In genomic region chr19:55441692-55442321, GRCh38 we compare ENCODE assay signal across 9 cellular contexts. TPM values are rescaled to one million over a fixed set of nuclear protein-coding genes. Genes with fewer than 3 reads are reported as not detected.
DNase-seq lines count a peak whose midpoint lies in the region; ATAC-seq, FAIRE-seq and TF ChIP-seq lines count a peak whose summit lies in the region.
"Had no signal": no experiment of that assay in that cellular context is flagged by ENCODE, and none has a peak within 500 bp of the region (broad histone marks: within the 10 kb centered on the region; RNA-seq: fewer than 3 reads in every experiment).

No MANE protein-coding gene starts in this region.

- peak overlapping the region; percentile 72 for H3K4me3 Mint-ChIP-seq in natural killer cell

- SMC1A ChIA-PET in GM12878 (lab: Charles Lee; ENCODE audit: uncharacterized antibody, unreplicated experiment), result no interaction called here

- H3K27me3 ChIP-seq in GM12878 (replicated peaks in 1 of 2; ENCODE audit: control insufficient read depth in 2 of 2, insufficient read depth in 2 of 2, low read length in 1 of 2), result peaks cover 0 to 1% of the 10 kb centered on the region in 2 experiments; a peak in 2 of 4 replicates

- H3K4me2 ChIP-seq in GM12878 (ENCODE audit: control insufficient read depth, insufficient read depth), result no peak overlapping the region

- no peak for TF ChIP-seq RAD21 in GM12878 (IDR thresholded peaks at IDR 0.05; ENCODE audit: insufficient read depth, low read depth, low read length)

- RAD21 ChIA-PET in GM12878 (lab: Charles Lee; ENCODE audit: unreplicated experiment), result no interaction called here

- CTCF ChIA-PET in GM12878 (lab: Yijun Ruan, JAX), result no interaction called here

- no peak for FAIRE-seq in GM12878 (lab: Jason Lieb, UNC)

- no peak for TF ChIP-seq CTCF in GM12878 (IDR thresholded peaks at IDR 0.05 in 2 of 3, conservative IDR thresholded peaks at IDR 0.05 in 1 of 3; ENCODE audit: control insufficient read depth in 2 of 3, extremely low read depth in 1 of 3, insufficient read depth in 1 of 3, low read depth in 3 of 3, low read length in 3 of 3)
- TF ChIP-seq CTCF in natural killer cell (IDR thresholded peaks at IDR 0.05), result no peak

- peaks cover 59 to 60% of the 10 kb centered on the region in 2 donors for H3K27me3 Mint-ChIP-seq in natural killer cell (ENCODE audit: low read depth in 2 of 2)

- no peaks in the 10 kb centered on the region for H3K4me1 ChIP-seq in GM12878 (ENCODE audit: control insufficient read depth, insufficient read depth, low read length)

- TF ChIP-seq POLR2A in GM12878 (IDR thresholded peaks at IDR 0.05; ENCODE audit: low read depth, low read length), result no peak

- H4K20me1 ChIP-seq in GM12878 (ENCODE audit: control insufficient read depth, insufficient read depth), result no peaks in the 10 kb centered on the region

- no peaks in the 10 kb centered on the region for H3K9me3 ChIP-seq in GM12878 (replicated peaks; ENCODE audit: control insufficient read depth, insufficient read depth, low read length)

- no peak overlapping the region for H3K27ac Mint-ChIP-seq in natural killer cell

- H3K36me3 Mint-ChIP-seq in natural killer cell, result peaks cover 8% of the 10 kb centered on the region

- no peak overlapping the region for H2AFZ ChIP-seq in GM12878 (ENCODE audit: control insufficient read depth, low read depth, low read length)

- no peak for TF ChIP-seq EP300 in GM12878 (IDR thresholded peaks at IDR 0.05; ENCODE audit: borderline replicate concordance in 1 of 2, control insufficient read depth in 1 of 2, low read depth in 2 of 2, low read length in 2 of 2)

- H3K27ac ChIP-seq in GM12878 (ENCODE audit: control insufficient read depth, insufficient read depth), result no peak overlapping the region

- intact Hi-C loops in GM12878 (cut with micrococcal nuclease; ENCODE audit: unreplicated experiment) (no loop called here), natural killer cell (cut with micrococcal nuclease) (no loop called here)

- in situ Hi-C loops in GM12878 (cut with MboI), result no loop called here

- DNase-seq in NCI-H2029 (lab: John Stamatoyannopoulos, UW) (peak; percentile 16), NCI-H2029 treated with DMSO at 0.1 percent for 48 hours (lab: John Stamatoyannopoulos, UW) (no peak), NCI-H1105 (lab: John Stamatoyannopoulos, UW) (peak; percentile 60), GM12878 (ENCODE audit: low read depth, low spot score) (no peak), natural killer cell (no peak), A172 (ENCODE audit: low spot score) (no peak)

- no TSS peak for BruUV-seq in GM12878 (replicated peaks; lab: Mats Ljungman, UMichigan)

- no peaks in the 10 kb centered on the region for H3K79me2 ChIP-seq in GM12878 (ENCODE audit: control insufficient read depth, insufficient read depth, low read length)

- WGBS in GM12878 (ENCODE audit: insufficient coverage, insufficient replicate concordance, low lambda C conversion rate, missing lambda C conversion rate), result 3% methylated on average over 29 of the region's 39 CpGs

- H3K9ac ChIP-seq in GM12878 (ENCODE audit: control insufficient read depth, insufficient read depth, low read length), result no peak overlapping the region

- no peaks in the 10 kb centered on the region for H3K36me3 ChIP-seq in GM12878 (ENCODE audit: control insufficient read depth in 2 of 2, insufficient read depth in 2 of 2, low read length in 1 of 2)

- POLR2A ChIA-PET in GM12878 (lab: Charles Lee), result no interaction called here

- ATAC-seq in GM12878, result no peak
- ATAC-seq in natural killer cell, result no peak
- no peak for ATAC-seq in GM18520 (IDR thresholded peaks at IDR 0.05; ENCODE audit: unreplicated experiment)
- no peak for ATAC-seq in HG02642 (IDR thresholded peaks at IDR 0.05; ENCODE audit: poor library complexity, unreplicated experiment)

- no peaks in the 10 kb centered on the region for H3K9me3 Mint-ChIP-seq in natural killer cell

- H3K4me3 ChIP-seq in GM12878, result no peak overlapping the region

- peaks cover 11 to 31% of the 10 kb centered on the region in 2 donors for H3K4me1 Mint-ChIP-seq in natural killer cell

RNA-seq across cellular contexts. Expression of gene SHISA7, which starts 1.3 kb away (rescaled TPM):
- total RNA-seq in GM12878 (2013; cell fraction: nucleolus; rRNA removed), result not detected in 2 replicates
- total RNA-seq in GM12878 (2014; rRNA removed) (not detected in 2 replicates), GM12878 (2014; rRNA removed; fragmentation: Illumina TruSeq; extraction: Trizol) (not detected in 2 replicates), GM12878 (2021) (not detected in 2 replicates), natural killer cell (not detected)
- polyA plus RNA-seq in GM12878 (2011; ENCODE audit: low read depth), result 0.05 TPM
- polyA plus RNA-seq in GM12878 (2011; rRNA removed) (not detected in 2 replicates), GM12878 (2014; fragmentation: Illumina TruSeq; extraction: Trizol) (0.03 TPM in 1 of 2 replicates, not detected in the other), GM12878 (2014; fragmentation: Nextera tagmentation; extraction: Ambion mirVana) (not detected), GM12878 (2014; rRNA removed) (not detected in 2 replicates), GM12878 (2016; fragmentation: Nextera tagmentation; extraction: Ambion mirVana) (not detected)
- not detected in 2 replicates for polyA plus RNA-seq in GM12878 (2011; cell fraction: cytosol; rRNA removed)
- not detected in 2 replicates for polyA plus RNA-seq in GM12878 (2011; cell fraction: nucleus; rRNA removed)
- 0.05 and 0.06 TPM in 2 replicates for polyA plus RNA-seq in GM12878 (2012)
- not detected in 2 replicates for polyA minus RNA-seq in GM12878 (2011; rRNA and poly(A)+ RNA removed)
- not detected in 2 replicates for polyA minus RNA-seq in GM12878 (2011; cell fraction: cytosol; rRNA and poly(A)+ RNA removed)
- polyA minus RNA-seq in GM12878 (2011; cell fraction: nucleus; rRNA and poly(A)+ RNA removed), result not detected in 2 replicates
- total RNA-seq in A172 (2014; rRNA removed; shearing (Covaris generic)), result not detected in 2 replicates
- total RNA-seq: fibroblast of villous mesenchyme had no signal

RNA-seq across cellular contexts. Expression of gene ISOC2, which starts 19.6 kb away (rescaled TPM):
- total RNA-seq in GM12878 (2013; cell fraction: nucleolus; rRNA removed), result 14.8 and 15.0 TPM in 2 replicates
- total RNA-seq in GM12878 (2014; rRNA removed) (214 and 238 TPM in 2 replicates), GM12878 (2014; rRNA removed; fragmentation: Illumina TruSeq; extraction: Trizol) (36.9 and 45.4 TPM in 2 replicates), GM12878 (2021) (87.7 and 94.2 TPM in 2 replicates), natural killer cell (10 to 100 TPM in 1 of 3 donors, 1 to 10 TPM in 2; 7.2 to 12.4 (median 9.5) TPM)
- polyA plus RNA-seq in GM12878 (2011; ENCODE audit: low read depth), result 14.7 TPM
- polyA plus RNA-seq in GM12878 (2011; rRNA removed) (12.1 and 40.3 TPM in 2 replicates), GM12878 (2014; fragmentation: Illumina TruSeq; extraction: Trizol) (4.7 and 24.1 TPM in 2 replicates), GM12878 (2014; fragmentation: Nextera tagmentation; extraction: Ambion mirVana) (1 to 10 TPM in 1 of 2 experiments, under 1 TPM in 1; 0.72 to 3.0 TPM), GM12878 (2014; rRNA removed) (140 and 192 TPM in 2 replicates), GM12878 (2016; fragmentation: Nextera tagmentation; extraction: Ambion mirVana) (10 to 100 TPM; 68.5 to 77.9 TPM)
- polyA plus RNA-seq in GM12878 (2011; cell fraction: cytosol; rRNA removed), result 75.5 and 131 TPM in 2 replicates
- 108 and 125 TPM in 2 replicates for polyA plus RNA-seq in GM12878 (2011; cell fraction: nucleus; rRNA removed)
- polyA plus RNA-seq in GM12878 (2012), result 44.3 and 46.1 TPM in 2 replicates
- 10.6 and 37.0 TPM in 2 replicates for polyA minus RNA-seq in GM12878 (2011; rRNA and poly(A)+ RNA removed)
- 17.6 and 19.5 TPM in 2 replicates for polyA minus RNA-seq in GM12878 (2011; cell fraction: cytosol; rRNA and poly(A)+ RNA removed)
- polyA minus RNA-seq in GM12878 (2011; cell fraction: nucleus; rRNA and poly(A)+ RNA removed), result 16.2 and 25.3 TPM in 2 replicates
- 114 and 139 TPM in 2 replicates for total RNA-seq in A172 (2014; rRNA removed; shearing (Covaris generic))

RNA-seq across cellular contexts. Expression of gene C19orf85, which starts 22.7 kb away (rescaled TPM):
- not detected in 2 replicates for total RNA-seq in GM12878 (2013; cell fraction: nucleolus; rRNA removed)
- total RNA-seq in GM12878 (2014; rRNA removed), result not detected in 2 replicates
- total RNA-seq in GM12878 (2014; rRNA removed; fragmentation: Illumina TruSeq; extraction: Trizol), result not detected in 2 replicates
- not detected in 2 replicates for total RNA-seq in GM12878 (2021)
- polyA plus RNA-seq in GM12878 (2011; ENCODE audit: low read depth), result not detected
- polyA plus RNA-seq in GM12878 (2011; rRNA removed), result not detected in 2 replicates
- not detected in 2 replicates for polyA plus RNA-seq in GM12878 (2011; cell fraction: cytosol; rRNA removed)
- not detected in 2 replicates for polyA plus RNA-seq in GM12878 (2011; cell fraction: nucleus; rRNA removed)
- not detected in 2 replicates for polyA plus RNA-seq in GM12878 (2012)
- polyA plus RNA-seq in GM12878 (2014; fragmentation: Illumina TruSeq; extraction: Trizol), result not detected in 2 replicates
- polyA plus RNA-seq in GM12878 (2014; fragmentation: Nextera tagmentation; extraction: Ambion mirVana), result not detected
- polyA plus RNA-seq in GM12878 (2014; rRNA removed), result not detected in 2 replicates
- polyA plus RNA-seq in GM12878 (2016; fragmentation: Nextera tagmentation; extraction: Ambion mirVana), result not detected
- not detected in 2 replicates for polyA minus RNA-seq in GM12878 (2011; rRNA and poly(A)+ RNA removed)
- polyA minus RNA-seq in GM12878 (2011; cell fraction: cytosol; rRNA and poly(A)+ RNA removed), result not detected in 2 replicates
- polyA minus RNA-seq in GM12878 (2011; cell fraction: nucleus; rRNA and poly(A)+ RNA removed), result not detected in 2 replicates
- not detected for total RNA-seq in natural killer cell
- 0.07 TPM in 1 of 2 replicates, not detected in the other for total RNA-seq in A172 (2014; rRNA removed; shearing (Covaris generic))
- total RNA-seq: fibroblast of villous mesenchyme had no signal

RNA-seq across cellular contexts. Expression of gene UBE2S, which starts 34.2 kb away (rescaled TPM):
- total RNA-seq in GM12878 (2013; cell fraction: nucleolus; rRNA removed), result 9.4 and 10.2 TPM in 2 replicates
- total RNA-seq in GM12878 (2014; rRNA removed), result 517 and 640 TPM in 2 replicates
- total RNA-seq in GM12878 (2014; rRNA removed; fragmentation: Illumina TruSeq; extraction: Trizol), result 58.9 and 67.6 TPM in 2 replicates
- 258 and 260 TPM in 2 replicates for total RNA-seq in GM12878 (2021)
- 9.6 TPM for polyA plus RNA-seq in GM12878 (2011; ENCODE audit: low read depth)
- 46.6 and 82.3 TPM in 2 replicates for polyA plus RNA-seq in GM12878 (2011; rRNA removed)
- 101 and 131 TPM in 2 replicates for polyA plus RNA-seq in GM12878 (2011; cell fraction: cytosol; rRNA removed)
- 105 and 115 TPM in 2 replicates for polyA plus RNA-seq in GM12878 (2011; cell fraction: nucleus; rRNA removed)
- polyA plus RNA-seq in GM12878 (2012), result 64.8 and 111 TPM in 2 replicates
- 20.6 and 105 TPM in 2 replicates for polyA plus RNA-seq in GM12878 (2014; fragmentation: Illumina TruSeq; extraction: Trizol)
- 1 to 10 TPM; 2.3 to 5.1 TPM for polyA plus RNA-seq in GM12878 (2014; fragmentation: Nextera tagmentation; extraction: Ambion mirVana)
- polyA plus RNA-seq in GM12878 (2014; rRNA removed), result 149 and 769 TPM in 2 replicates
- 100 to 1,000 TPM; 323 to 417 TPM for polyA plus RNA-seq in GM12878 (2016; fragmentation: Nextera tagmentation; extraction: Ambion mirVana)
- 29.6 and 57.1 TPM in 2 replicates for polyA minus RNA-seq in GM12878 (2011; rRNA and poly(A)+ RNA removed)
- 70.9 and 83.8 TPM in 2 replicates for polyA minus RNA-seq in GM12878 (2011; cell fraction: cytosol; rRNA and poly(A)+ RNA removed)
- polyA minus RNA-seq in GM12878 (2011; cell fraction: nucleus; rRNA and poly(A)+ RNA removed), result 10.4 and 21.0 TPM in 2 replicates
- 100 to 1,000 TPM in 1 of 3 donors, 10 to 100 TPM in 2; 60.2 to 107 (median 63.9) TPM for total RNA-seq in natural killer cell
- 272 and 464 TPM in 2 replicates for total RNA-seq in A172 (2014; rRNA removed; shearing (Covaris generic))

RNA-seq across cellular contexts. Expression of gene ZNF628, which starts 34.6 kb away (rescaled TPM):
- 5.1 and 6.6 TPM in 2 replicates for total RNA-seq in GM12878 (2013; cell fraction: nucleolus; rRNA removed)
- total RNA-seq in GM12878 (2014; rRNA removed) (1.3 and 1.6 TPM in 2 replicates), GM12878 (2014; rRNA removed; fragmentation: Illumina TruSeq; extraction: Trizol) (0.18 and 0.31 TPM in 2 replicates), GM12878 (2021) (9.2 and 11.3 TPM in 2 replicates), natural killer cell (10 to 100 TPM; 20.8 to 28.7 (median 24.1) TPM)
- polyA plus RNA-seq in GM12878 (2011; ENCODE audit: low read depth), result 1.6 TPM
- polyA plus RNA-seq in GM12878 (2011; rRNA removed) (0.06 and 0.18 TPM in 2 replicates), GM12878 (2014; fragmentation: Illumina TruSeq; extraction: Trizol) (0.04 TPM in 1 of 2 replicates, not detected in the other), GM12878 (2014; fragmentation: Nextera tagmentation; extraction: Ambion mirVana) (under 1 TPM in 1 of 2 experiments, not detected in 1; 0.04 TPM), GM12878 (2014; rRNA removed) (2.4 and 3.9 TPM in 2 replicates), GM12878 (2016; fragmentation: Nextera tagmentation; extraction: Ambion mirVana) (1 to 10 TPM; 1.6 to 1.7 TPM)
- polyA plus RNA-seq in GM12878 (2011; cell fraction: cytosol; rRNA removed), result 0.16 and 0.87 TPM in 2 replicates
- 2.8 and 4.7 TPM in 2 replicates for polyA plus RNA-seq in GM12878 (2011; cell fraction: nucleus; rRNA removed)
- 5.9 and 6.2 TPM in 2 replicates for polyA plus RNA-seq in GM12878 (2012)
- 0.29 and 0.77 TPM in 2 replicates for polyA minus RNA-seq in GM12878 (2011; rRNA and poly(A)+ RNA removed)
- 2.1 and 4.1 TPM in 2 replicates for polyA minus RNA-seq in GM12878 (2011; cell fraction: cytosol; rRNA and poly(A)+ RNA removed)
- polyA minus RNA-seq in GM12878 (2011; cell fraction: nucleus; rRNA and poly(A)+ RNA removed), result 0.85 and 1.5 TPM in 2 replicates
- total RNA-seq in A172 (2014; rRNA removed; shearing (Covaris generic)), result 4.1 and 4.8 TPM in 2 replicates

Comparison
In these comparisons a context has a peak if more than half of its experiments do, and no peak if none do; other contexts are left out.
1. DNase-seq: peak in NCI-H2029 (single experiment) and NCI-H1105 (single experiment); none in NCI-H2029 treated with DMSO at 0.1 percent for 48 hours (single experiment), GM12878 (single experiment), natural killer cell (single experiment) and A172 (single experiment).